In genomic region chr1:173642450-173643139, GRCh38 we compare ENCODE assay signal across 1 cellular context.
TF ChIP-seq lines count a peak whose summit lies in the region.

No MANE protein-coding gene starts in this region.

TF ChIP-seq in HEK293, 187 proteins besides CTCF, POLR2A, EP300 and RAD21:
- TF ChIP-seq SETDB1 (IDR thresholded peaks at IDR 0.05; ENCODE audit: insufficient read length, low read length) (peak; percentile 87), SCRT2 (tag by site-specific recombination; IDR thresholded peaks at IDR 0.05) (peak; percentile 96)
